ENCODE assay signal across 22 cellular contexts in genomic region chr7:148014473-148014872, GRCh38.
DNase-seq lines count a peak whose midpoint lies in the region; ATAC-seq and TF ChIP-seq lines count a peak whose summit lies in the region.
"Had no signal": no experiment of that assay in that cellular context is flagged by ENCODE, and none has a peak within 500 bp of the region (broad histone marks: within the 10 kb centered on the region; RNA-seq: fewer than 3 reads in every experiment).

No MANE protein-coding gene starts in this region.

- CTCF ChIA-PET in mammary epithelial cell (lab: Charles Lee; ENCODE audit: low non-redundant PET) (no interaction called here), Caco-2 (lab: Charles Lee) (no interaction called here)

- no peak overlapping the region for H3K4me3 Mint-ChIP-seq in Caco-2 (ENCODE audit: unreplicated experiment)
- H3K4me3 Mint-ChIP-seq: activated T-cell treated with anti-CD3 and anti-CD28 coated beads, Interleukin-2, amount 50 U/mL, for 72 hours; endodermal cell; IgD-negative memory B cell had no signal

- H3K4me2 ChIP-seq in mammary epithelial cell (ENCODE audit: insufficient read depth, low read depth, low read length) = no peak overlapping the region

- H3K9me3 Mint-ChIP-seq in Caco-2 (ENCODE audit: unreplicated experiment) = no peaks in the 10 kb centered on the region
- H3K9me3 Mint-ChIP-seq: activated naive CD4-positive, alpha-beta T cell treated with anti-CD3 and anti-CD28 coated beads, Interleukin-2, amount 50 U/mL, for 72 hours; activated T-cell treated with anti-CD3 and anti-CD28 coated beads, Interleukin-2, amount 50 U/mL, for 72 hours; endodermal cell had no signal

- TF ChIP-seq CTCF in mammary epithelial cell (conservative IDR thresholded peaks at IDR 0.05 in 1 of 2, IDR thresholded peaks at IDR 0.05 in 1 of 2; ENCODE audit: extremely low read depth in 1 of 2, insufficient read depth in 1 of 2, low read depth in 1 of 2, low read length in 2 of 2) = no peak
- TF ChIP-seq CTCF in Caco-2 (IDR thresholded peaks at IDR 0.05; ENCODE audit: insufficient read depth in 1 of 2, low read depth in 1 of 2, low read length in 1 of 2, severe bottlenecking in 1 of 2, unreplicated experiment in 1 of 2) = no peak

- no peaks in the 10 kb centered on the region for H3K4me1 ChIP-seq in mammary epithelial cell (ENCODE audit: insufficient read depth, low read length)
- H3K4me1 ChIP-seq in Caco-2 = no peaks in the 10 kb centered on the region
- H3K4me1 ChIP-seq: BE2C, left ventricle myocardium inferior, psoas muscle had no signal

- BruUV-seq in mammary epithelial cell (replicated peaks; lab: Mats Ljungman, UMichigan) (no TSS peak), Caco-2 (replicated peaks; lab: Mats Ljungman, UMichigan) (no TSS peak)

- H3K9ac ChIP-seq in mammary epithelial cell (ENCODE audit: insufficient read depth, low read length) = no peak overlapping the region

- 33% methylated on average over 4 of the region's 4 CpGs for WGBS in mammary epithelial cell (ENCODE audit: low coverage, missing lambda C conversion rate)

- no peak overlapping the region for H3K4me3 ChIP-seq in mammary epithelial cell (replicated peaks in 1 of 3; ENCODE audit: insufficient read depth in 1 of 3, low read depth in 2 of 3, low read length in 3 of 3)
- no peak overlapping the region for H3K4me3 ChIP-seq in Caco-2 (ENCODE audit: low read depth, low read length)
- H3K4me3 ChIP-seq: left ventricle myocardium inferior, psoas muscle had no signal

- H4K20me1 ChIP-seq in mammary epithelial cell (ENCODE audit: insufficient read depth, low read length) = no peaks in the 10 kb centered on the region

- in situ Hi-C loops in mammary epithelial cell (cut with MboI; ENCODE audit: low sequenced_read_pairs in 2 of 2) = no loop called here

- no peak for ATAC-seq in Right ventricle myocardium inferior
- ATAC-seq: activated naive CD4-positive, alpha-beta T cell treated with anti-CD3 and anti-CD28 coated beads, Interleukin-2, amount 50 U/mL, for 72 hours; activated T-cell treated with anti-CD3 and anti-CD28 coated beads, Interleukin-2, amount 50 U/mL, for 72 hours; Panc1; psoas muscle had no signal

- H2AFZ ChIP-seq in mammary epithelial cell (ENCODE audit: low read depth, low read length) = no peak overlapping the region

- H3K4me1 Mint-ChIP-seq in Caco-2 (ENCODE audit: low read depth, unreplicated experiment) = no peaks in the 10 kb centered on the region
- H3K4me1 Mint-ChIP-seq: IgD-negative memory B cell had no signal

- no peaks in the 10 kb centered on the region for H3K36me3 ChIP-seq in mammary epithelial cell (ENCODE audit: insufficient read depth, low read length)
- H3K36me3 ChIP-seq in Caco-2 (ENCODE audit: control insufficient read depth, insufficient read depth, low read length) = no peaks in the 10 kb centered on the region
- H3K36me3 ChIP-seq: BE2C, left ventricle myocardium inferior had no signal

- peaks cover 9% of the 10 kb centered on the region for H3K9me3 ChIP-seq in mammary epithelial cell (replicated peaks; ENCODE audit: insufficient read depth, low read length)
- H3K9me3 ChIP-seq in Caco-2 = no peaks in the 10 kb centered on the region
- H3K9me3 ChIP-seq: BE2C, psoas muscle had no signal

- POLR2A ChIA-PET in Caco-2 (lab: Charles Lee) = no interaction called here

- H3K27ac ChIP-seq in mammary epithelial cell (ENCODE audit: insufficient read depth, low read depth, low read length) = no peak overlapping the region
- H3K27ac ChIP-seq: left ventricle myocardium inferior, psoas muscle had no signal

- H3K36me3 Mint-ChIP-seq in Caco-2 (ENCODE audit: insufficient read depth, unreplicated experiment) = no peaks in the 10 kb centered on the region
- H3K36me3 Mint-ChIP-seq: activated naive CD4-positive, alpha-beta T cell treated with anti-CD3 and anti-CD28 coated beads, Interleukin-2, amount 50 U/mL, for 72 hours; IgD-negative memory B cell had no signal

- H3K79me2 ChIP-seq in mammary epithelial cell (ENCODE audit: insufficient read depth, low read length) = no peaks in the 10 kb centered on the region

- H3K27me3 Mint-ChIP-seq in Caco-2 (ENCODE audit: insufficient read depth, unreplicated experiment) = peaks cover 10% of the 10 kb centered on the region

- H3K27me3 ChIP-seq in mammary epithelial cell (ENCODE audit: insufficient read depth, low read length) = no peaks in the 10 kb centered on the region
- H3K27me3 ChIP-seq in Caco-2 (replicated peaks; ENCODE audit: control insufficient read depth, insufficient read depth, low read length) = no peaks in the 10 kb centered on the region
- H3K27me3 ChIP-seq: BE2C had no signal

- intact Hi-C loops in mammary epithelial cell (cut with micrococcal nuclease) (no loop called here), Caco-2 (cut with micrococcal nuclease; ENCODE audit: unreplicated experiment) (no loop called here), Right ventricle myocardium inferior (cut with DNase I) (no loop called here)

- DNase-seq in NCI-H1417 (lab: John Stamatoyannopoulos, UW) (peak in 2 of 3 experiments; percentile 29 to 43), NCI-H1417 treated with DMSO at 0.1 percent for 48 hours (lab: John Stamatoyannopoulos, UW) (no peak), NCI-H1092 treated with DMSO at 0.1 percent for 48 hours (lab: John Stamatoyannopoulos, UW) (peak; percentile 86), NCI-H2227 treated with DMSO at 0.1 percent for 48 hours (lab: John Stamatoyannopoulos, UW) (peak; percentile 37), mammary epithelial cell (peak; percentile 3), Caco-2 (no peak), Right ventricle myocardium inferior (ENCODE audit: missing footprints) (no peak), mesenteric fat pad (ENCODE audit: low spot score) (no peak)
- DNase-seq: 8988T; activated CD4-positive, alpha-beta T cell treated with anti-CD3 and anti-CD28 coated beads for 1 hour; activated T-cell treated with anti-CD3 and anti-CD28 coated beads, Interleukin-2, amount 50 U/mL, for 72 hours; BE2C; endodermal cell; glutamatergic neuron; left ventricle myocardium inferior; MM.1S; psoas muscle; small intestine; stimulated activated CD4-positive, alpha-beta T cell treated with anti-CD3 and anti-CD28 coated beads, Interleukin-4, amount 100 ng/mL, for 1 hour had no signal

- no peak overlapping the region for H3K27ac Mint-ChIP-seq in Caco-2 (ENCODE audit: unreplicated experiment)
- H3K27ac Mint-ChIP-seq: activated naive CD4-positive, alpha-beta T cell treated with anti-CD3 and anti-CD28 coated beads, Interleukin-2, amount 50 U/mL, for 72 hours; activated T-cell treated with anti-CD3 and anti-CD28 coated beads, Interleukin-2, amount 50 U/mL, for 72 hours; endodermal cell; IgD-negative memory B cell had no signal

- dilution Hi-C loops in mammary epithelial cell (cut with HindIII; ENCODE audit: low sequenced_read_pairs) = no loop called here

Comparison
In these comparisons a context has a peak if more than half of its experiments do, and no peak if none do; other contexts are left out.
1. DNase-seq: peak in NCI-H1417 (2 of 3), NCI-H1092 treated with DMSO at 0.1 percent for 48 hours (single experiment), NCI-H2227 treated with DMSO at 0.1 percent for 48 hours (single experiment) and mammary epithelial cell (single experiment); none in NCI-H1417 treated with DMSO at 0.1 percent for 48 hours (single experiment), Caco-2 (0 of 2), Right ventricle myocardium inferior (single experiment) and mesenteric fat pad (single experiment).